ENCODE assay signal across 10 cellular contexts in genomic region chr19:32673573-32673972, GRCh38. TPM values are rescaled to one million over a fixed set of nuclear protein-coding genes. Genes with fewer than 3 reads are reported as not detected.
DNase-seq lines count a peak whose midpoint lies in the region; ATAC-seq and TF ChIP-seq lines count a peak whose summit lies in the region.
"Had no signal": no experiment of that assay in that cellular context is flagged by ENCODE, and none has a peak within 500 bp of the region (broad histone marks: within the 10 kb centered on the region; RNA-seq: fewer than 3 reads in every experiment).

No MANE protein-coding gene starts in this region.

- no peak for TF ChIP-seq CTCF in fibroblast of the aortic adventitia (IDR thresholded peaks at IDR 0.05; ENCODE audit: insufficient read depth, low read length)

- peak overlapping the region; percentile 0 to 95 for H3K4me3 Mint-ChIP-seq in activated T-cell treated with anti-CD3 and anti-CD28 coated beads, Interleukin-2, amount 50 U/mL, for 72 hours
- peak overlapping the region; percentile 94 for H3K4me3 Mint-ChIP-seq in T-helper 17 cell
- H3K4me3 Mint-ChIP-seq in stimulated activated memory B cell treated with anti-CD40 and anti-IgM and Interleukin-4, amounts not matched to agents 10 μg/mL and 1 μg/mL and 100 μg/mL, for 72 hours, result peak overlapping the region; percentile 89

- H3K4me3 ChIP-seq in fibroblast of the aortic adventitia (ENCODE audit: low read depth, low read length), result peak overlapping the region; percentile 9

- peaks cover 54% of the 10 kb centered on the region for H3K4me1 Mint-ChIP-seq in activated T-cell treated with anti-CD3 and anti-CD28 coated beads, Interleukin-2, amount 50 U/mL, for 72 hours (ENCODE audit: low read depth)
- peaks cover 38% of the 10 kb centered on the region for H3K4me1 Mint-ChIP-seq in T-helper 17 cell
- peaks cover 40% of the 10 kb centered on the region for H3K4me1 Mint-ChIP-seq in stimulated activated memory B cell treated with anti-CD40 and anti-IgM and Interleukin-4, amounts not matched to agents 10 μg/mL and 1 μg/mL and 100 μg/mL, for 72 hours

- H3K9me3 ChIP-seq in T-helper 17 cell (ENCODE audit: control insufficient read depth, low read length, poor library complexity, severe bottlenecking), result no peaks in the 10 kb centered on the region

- peaks cover 14% of the 10 kb centered on the region for H3K27me3 Mint-ChIP-seq in activated T-cell treated with anti-CD3 and anti-CD28 coated beads, Interleukin-2, amount 50 U/mL, for 72 hours (ENCODE audit: low read depth)
- H3K27me3 Mint-ChIP-seq in T-helper 17 cell, result peaks cover 9% of the 10 kb centered on the region
- H3K27me3 Mint-ChIP-seq in stimulated activated memory B cell treated with anti-CD40 and anti-IgM and Interleukin-4, amounts not matched to agents 10 μg/mL and 1 μg/mL and 100 μg/mL, for 72 hours, result peaks cover 10% of the 10 kb centered on the region

- H3K9me3 Mint-ChIP-seq in activated T-cell treated with anti-CD3 and anti-CD28 coated beads, Interleukin-2, amount 50 U/mL, for 72 hours, result no peaks in the 10 kb centered on the region
- H3K9me3 Mint-ChIP-seq in stimulated activated memory B cell treated with anti-CD40 and anti-IgM and Interleukin-4, amounts not matched to agents 10 μg/mL and 1 μg/mL and 100 μg/mL, for 72 hours, result no peaks in the 10 kb centered on the region

- no peak for ATAC-seq in activated T-cell treated with anti-CD3 and anti-CD28 coated beads, Interleukin-2, amount 50 U/mL, for 72 hours (replicated peaks in 1 of 2)
- no peak for ATAC-seq in T-helper 17 cell
- no peak for ATAC-seq in stimulated activated memory B cell treated with anti-CD40 and anti-IgM and Interleukin-4, amounts not matched to agents 10 μg/mL and 1 μg/mL and 100 μg/mL, for 72 hours
- ATAC-seq in HG03342 (IDR thresholded peaks at IDR 0.05; ENCODE audit: unreplicated experiment), result no peak
- no peak for ATAC-seq in HG03139 (IDR thresholded peaks at IDR 0.05; ENCODE audit: unreplicated experiment)
- no peak for ATAC-seq in HG03095 (IDR thresholded peaks at IDR 0.05; ENCODE audit: unreplicated experiment)

- H3K36me3 Mint-ChIP-seq in activated T-cell treated with anti-CD3 and anti-CD28 coated beads, Interleukin-2, amount 50 U/mL, for 72 hours (ENCODE audit: insufficient read depth in 2 of 2), result peaks cover 2 to 6% of the 10 kb centered on the region in 2 donors
- peaks cover 2% of the 10 kb centered on the region for H3K36me3 Mint-ChIP-seq in T-helper 17 cell (ENCODE audit: low read depth)
- H3K36me3 Mint-ChIP-seq in stimulated activated memory B cell treated with anti-CD40 and anti-IgM and Interleukin-4, amounts not matched to agents 10 μg/mL and 1 μg/mL and 100 μg/mL, for 72 hours, result peaks cover 4% of the 10 kb centered on the region

- no peak for DNase-seq in activated T-cell treated with anti-CD3 and anti-CD28 coated beads, Interleukin-2, amount 50 U/mL, for 72 hours
- DNase-seq in activated T-cell treated with anti-CD3 and anti-CD28 coated beads, Interleukin-2, amount 50 U/mL, for 1 hour, result no peak
- no peak for DNase-seq in T-helper 17 cell
- no peak for DNase-seq in fibroblast of the aortic adventitia (ENCODE audit: low read depth)
- DNase-seq: COR-L47; stimulated activated CD4-positive, alpha-beta T cell treated with anti-CD3 and anti-CD28 coated beads, Interleukin-4, amount 100 ng/mL, for 4 hours had no signal

- H3K27ac Mint-ChIP-seq in activated T-cell treated with anti-CD3 and anti-CD28 coated beads, Interleukin-2, amount 50 U/mL, for 72 hours, result no peak overlapping the region
- H3K27ac Mint-ChIP-seq in T-helper 17 cell, result peak overlapping the region; percentile 80
- H3K27ac Mint-ChIP-seq in stimulated activated memory B cell treated with anti-CD40 and anti-IgM and Interleukin-4, amounts not matched to agents 10 μg/mL and 1 μg/mL and 100 μg/mL, for 72 hours, result peak overlapping the region; percentile 52

RNA-seq across cellular contexts. Expression of gene ANKRD27, which starts 1.4 kb away (rescaled TPM):
- 10 to 100 TPM; 34.5 to 43.3 TPM for total RNA-seq in activated T-cell treated with anti-CD3 and anti-CD28 coated beads, Interleukin-2, amount 50 U/mL, for 72 hours
- 10 to 100 TPM; 33.9 to 35.8 TPM for total RNA-seq in T-helper 17 cell
- 29.0 and 29.6 TPM in 2 replicates for total RNA-seq in fibroblast of the aortic adventitia (ENCODE audit: low replicate concordance)

RNA-seq across cellular contexts. Expression of gene RGS9BP, which starts 2.1 kb away (rescaled TPM):
- under 1 TPM; 0.14 to 0.31 TPM for total RNA-seq in activated T-cell treated with anti-CD3 and anti-CD28 coated beads, Interleukin-2, amount 50 U/mL, for 72 hours
- total RNA-seq in T-helper 17 cell (under 1 TPM; 0.10 to 0.52 TPM), fibroblast of the aortic adventitia (ENCODE audit: low replicate concordance) (0.36 and 1.5 TPM in 2 replicates)

RNA-seq across cellular contexts. Expression of gene NUDT19, which starts 18.0 kb away (rescaled TPM):
- 10 to 100 TPM; 26.1 to 28.0 TPM for total RNA-seq in activated T-cell treated with anti-CD3 and anti-CD28 coated beads, Interleukin-2, amount 50 U/mL, for 72 hours
- 10 to 100 TPM; 10.2 to 10.5 TPM for total RNA-seq in T-helper 17 cell
- 3.5 and 10.2 TPM in 2 replicates for total RNA-seq in fibroblast of the aortic adventitia (ENCODE audit: low replicate concordance)

RNA-seq across cellular contexts. Expression of gene TDRD12, which starts 46.0 kb away (rescaled TPM):
- total RNA-seq in activated T-cell treated with anti-CD3 and anti-CD28 coated beads, Interleukin-2, amount 50 U/mL, for 72 hours, result 1 to 10 TPM in 1 of 2 donors, under 1 TPM in 1; 0.91 to 2.0 TPM
- total RNA-seq in T-helper 17 cell (1 to 10 TPM in 1 of 2 donors, under 1 TPM in 1; 0.55 to 4.1 TPM), fibroblast of the aortic adventitia (ENCODE audit: low replicate concordance) (0.36 TPM in 1 of 2 replicates, not detected in the other)
